Comparison of ENCODE assay signal across 8 cellular contexts in the genomic region with DNA sequence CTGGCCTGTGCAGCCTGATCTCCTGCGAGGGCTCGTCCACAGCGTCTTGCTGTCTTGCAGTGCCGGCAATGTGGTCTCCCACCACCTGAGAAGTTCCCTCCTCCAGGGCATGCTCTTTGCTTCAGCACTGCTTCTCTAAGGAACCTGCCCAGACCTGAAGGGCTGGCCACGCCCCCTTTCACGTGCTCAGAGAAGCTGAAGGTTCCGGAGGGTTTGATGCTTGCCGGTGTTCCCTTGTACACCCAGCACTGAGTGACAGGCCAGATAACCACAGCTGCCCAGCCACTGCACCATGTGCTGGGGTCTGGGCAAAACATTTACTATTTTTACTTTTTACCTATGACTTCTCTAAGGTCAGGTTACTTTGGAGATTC. TPM values are rescaled to one million over a fixed set of nuclear protein-coding genes. Genes with fewer than 3 reads are reported as not detected.
DNase-seq lines count a peak whose midpoint lies in the region; ATAC-seq and TF ChIP-seq lines count a peak whose summit lies in the region.

No MANE protein-coding gene starts in this region.

- DNase-seq in NCI-H1436 (lab: John Stamatoyannopoulos, UW), result peak; percentile 22
- no peak for DNase-seq in NCI-H1436 treated with DMSO at 0.1 percent for 48 hours (lab: John Stamatoyannopoulos, UW)
- peak; percentile 69 to 71 for DNase-seq in activated CD4-positive, alpha-beta T cell treated with anti-CD3 and anti-CD28 coated beads for 4 hours
- peak; percentile 65 for DNase-seq in effector CD8-positive, alpha-beta T cell (lab: John Stamatoyannopoulos, UW)
- no peak for DNase-seq in COR-L47 (lab: John Stamatoyannopoulos, UW)

- no peak overlapping the region for H3K4me3 ChIP-seq in parathyroid adenoma (ENCODE audit: low read depth, low read length)
- H3K4me3 ChIP-seq in gastroesophageal sphincter, result no peak overlapping the region

- H3K9me3 ChIP-seq in parathyroid adenoma (ENCODE audit: control insufficient read depth, low read length), result no peaks in the 10 kb centered on the region
- no peaks in the 10 kb centered on the region for H3K9me3 ChIP-seq in gastroesophageal sphincter

- H3K4me2 ChIP-seq in parathyroid adenoma (ENCODE audit: low read length), result peak overlapping the region; percentile 13

- no peak overlapping the region for H3K9ac ChIP-seq in parathyroid adenoma

- ATAC-seq in HG02970 (IDR thresholded peaks at IDR 0.05; ENCODE audit: low FRiP score, unreplicated experiment) (no peak), gastroesophageal sphincter (no peak)

- H3K4me1 ChIP-seq in parathyroid adenoma (peaks cover 6% of the 10 kb centered on the region), gastroesophageal sphincter (peaks cover 0 to 42% (median 9%) of the 10 kb centered on the region in 3 donors)

- no peaks in the 10 kb centered on the region for H3K27me3 ChIP-seq in parathyroid adenoma (ENCODE audit: control insufficient read depth, insufficient read depth, low read length)
- no peaks in the 10 kb centered on the region for H3K27me3 ChIP-seq in gastroesophageal sphincter

- WGBS in gastroesophageal sphincter (ENCODE audit: low coverage in 1 of 2), 2 donors, result 31% methylated on average over 6 of the region's 8 CpGs; no CpG with 5 or more reads in 1 of the 2 donors

- H3K36me3 ChIP-seq in parathyroid adenoma (ENCODE audit: control insufficient read depth, insufficient read depth, low read length), result no peaks in the 10 kb centered on the region
- H3K36me3 ChIP-seq in gastroesophageal sphincter, result peaks cover 0 to 18% of the 10 kb centered on the region in 2 donors

- no peak for TF ChIP-seq EP300 in gastroesophageal sphincter (IDR thresholded peaks at IDR 0.05)

- H3K27ac ChIP-seq in parathyroid adenoma (no peak overlapping the region), gastroesophageal sphincter (no peak overlapping the region)

- TF ChIP-seq POLR2A in gastroesophageal sphincter (IDR thresholded peaks at IDR 0.05), result no peak

- H2AFZ ChIP-seq in parathyroid adenoma, result peak overlapping the region; percentile 79

- TF ChIP-seq CTCF in parathyroid adenoma (IDR thresholded peaks at IDR 0.05) (no peak), gastroesophageal sphincter (IDR thresholded peaks at IDR 0.05) (no peak)

- H3K79me2 ChIP-seq in parathyroid adenoma, result peaks cover 19% of the 10 kb centered on the region

RNA-seq across cellular contexts. Expression of a gene that starts 1.7 kb away (rescaled TPM):
- total RNA-seq in gastroesophageal sphincter, result 10 to 100 TPM; 12.9 to 18.4 (median 15.3) TPM

RNA-seq across cellular contexts. Expression of a gene that starts 26.1 kb away (rescaled TPM):
- 10 to 100 TPM; 12.4 to 15.0 (median 14.1) TPM for total RNA-seq in gastroesophageal sphincter

RNA-seq across cellular contexts. Expression of a gene that starts 48.7 kb away (rescaled TPM):
- 10 to 100 TPM; 34.9 to 64.6 (median 43.2) TPM for total RNA-seq in gastroesophageal sphincter

Comparison
In these comparisons a context has a peak if more than half of its experiments do, and no peak if none do; other contexts are left out.
1. DNase-seq: peak in NCI-H1436 (single experiment), activated CD4-positive, alpha-beta T cell treated with anti-CD3 and anti-CD28 coated beads for 4 hours (2 of 2) and effector CD8-positive, alpha-beta T cell (single experiment); none in NCI-H1436 treated with DMSO at 0.1 percent for 48 hours (single experiment) and COR-L47 (single experiment).